17 cellular contexts compared by ENCODE assay signal in the genomic region with DNA sequence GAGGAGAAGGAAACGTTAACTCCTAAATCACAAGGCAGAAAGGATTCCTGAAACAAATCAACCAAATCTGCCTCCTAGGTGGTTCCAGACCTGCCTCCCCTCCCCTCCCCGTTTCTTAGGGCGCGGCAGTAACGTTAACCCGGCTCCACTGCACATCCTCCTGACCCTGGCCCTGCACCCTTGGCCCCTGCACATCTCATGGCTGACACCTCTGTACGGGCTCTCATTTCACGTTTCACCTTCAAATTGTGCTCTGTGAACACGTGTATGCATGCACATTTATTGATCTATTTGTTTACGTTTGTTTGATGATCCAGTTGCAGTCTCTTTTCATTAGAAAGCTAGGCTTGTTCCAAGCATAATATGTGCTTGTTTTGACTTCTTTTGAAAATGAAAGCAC.
"Had no signal": no experiment of that assay in that cellular context is flagged by ENCODE, and none has a peak within 500 bp of the region (broad histone marks: within the 10 kb centered on the region; RNA-seq: fewer than 3 reads in every experiment).

No MANE protein-coding gene starts in this region.

- H3K36me3 Mint-ChIP-seq: type B pancreatic cell had no signal

- H3K27me3 ChIP-seq: colonic mucosa had no signal

- H3K27ac Mint-ChIP-seq: memory B cell; stimulated activated naive CD8-positive, alpha-beta T cell treated with anti-CD3 and anti-CD28 coated beads, Interleukin-15, Interleukin-2, amounts not matched to agents 100 ng/mL and 50 ng/mL, for 24 hours; type B pancreatic cell had no signal

- H3K36me3 ChIP-seq: colonic mucosa had no signal

- DNase-seq: activated CD4-positive, alpha-beta T cell treated with anti-CD3 and anti-CD28 coated beads, Interleukin-2, amount 50 U/mL, for 48 hours; activated CD4-positive, CD25-positive, alpha-beta regulatory T cell treated with anti-CD3 and anti-CD28 coated beads, Interleukin-2, amount 50 U/mL, for 72 hours; activated naive CD4-positive, alpha-beta T cell; colonic mucosa; foreskin fibroblast; glutamatergic neuron; hypothalamus; left ventricle myocardium superior; mucosa of descending colon; naive thymus-derived CD4-positive, alpha-beta T cell; stimulated activated CD4-positive, alpha-beta T cell treated with anti-CD3 and anti-CD28 coated beads, Interleukin-4, amount 100 ng/mL, for 24 hours; T-helper 1 cell had no signal

- ATAC-seq: left ventricle myocardium superior; naive thymus-derived CD4-positive, alpha-beta T cell; SK-N-SH treated with all-trans-retinoic acid at 6 μM for 48 hours had no signal

- H3K9me3 Mint-ChIP-seq: stimulated activated naive CD8-positive, alpha-beta T cell treated with anti-CD3 and anti-CD28 coated beads, Interleukin-15, Interleukin-2, amounts not matched to agents 100 ng/mL and 50 ng/mL, for 24 hours; type B pancreatic cell had no signal

- H3K4me3 Mint-ChIP-seq: memory B cell; stimulated activated naive CD8-positive, alpha-beta T cell treated with anti-CD3 and anti-CD28 coated beads, Interleukin-15, Interleukin-2, amounts not matched to agents 100 ng/mL and 50 ng/mL, for 24 hours; type B pancreatic cell had no signal

- H3K9me3 ChIP-seq: colonic mucosa, mucosa of descending colon had no signal

- H3K4me1 ChIP-seq: colonic mucosa had no signal

- H3K4me3 ChIP-seq: colonic mucosa, mucosa of descending colon had no signal

- H3K27ac ChIP-seq: colonic mucosa had no signal

- FAIRE-seq: endothelial cell of umbilical vein had no signal
